Comparison of ENCODE assay signal across 13 cellular contexts in the genomic region with DNA sequence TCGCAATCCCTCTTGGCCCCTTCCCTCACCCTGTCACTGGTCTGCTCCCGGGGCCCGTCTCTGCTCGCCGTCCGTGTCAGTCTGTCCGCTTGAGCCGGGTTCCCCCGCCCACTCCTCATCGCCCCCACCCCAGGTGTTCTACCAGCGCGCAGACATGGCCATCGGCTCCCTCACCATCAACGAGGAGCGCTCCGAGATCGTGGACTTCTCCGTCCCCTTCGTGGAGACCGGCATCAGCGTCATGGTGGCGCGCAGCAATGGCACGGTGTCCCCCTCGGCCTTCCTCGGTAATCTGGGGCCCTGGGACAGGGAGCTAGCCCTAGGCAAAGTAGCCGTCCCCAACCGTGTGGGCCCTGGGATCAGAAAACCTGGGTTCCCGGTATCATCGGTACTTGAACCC. TPM values are rescaled to one million over a fixed set of nuclear protein-coding genes. Genes with fewer than 3 reads are reported as not detected.
DNase-seq lines count a peak whose midpoint lies in the region; ATAC-seq, FAIRE-seq and TF ChIP-seq lines count a peak whose summit lies in the region.
"Had no signal": no experiment of that assay in that cellular context is flagged by ENCODE, and none has a peak within 500 bp of the region (broad histone marks: within the 10 kb centered on the region; RNA-seq: fewer than 3 reads in every experiment).

No MANE protein-coding gene starts in this region.

- no peaks in the 10 kb centered on the region for H3K9me3 ChIP-seq in K562 (replicated peaks; ENCODE audit: control insufficient read depth, insufficient read depth, low read depth, low read length)
- H3K9me3 ChIP-seq in thyroid gland = no peaks in the 10 kb centered on the region
- H3K9me3 ChIP-seq: Caco-2, tibial nerve had no signal

- peak overlapping the region in 1 of 2 experiments; percentile 41; a peak in 2 of 4 replicates for H3K9ac ChIP-seq in K562 (ENCODE audit: insufficient read depth in 1 of 2, low read depth in 2 of 2, low read length in 2 of 2)

- peaks cover 17 to 44% of the 10 kb centered on the region in 2 experiments for H3K4me1 ChIP-seq in K562 (replicated peaks in 1 of 2; ENCODE audit: control insufficient read depth in 2 of 2, insufficient read depth in 2 of 2, low read length in 2 of 2)
- peaks cover 13 to 26% of the 10 kb centered on the region in 2 donors for H3K4me1 ChIP-seq in thyroid gland
- H3K4me1 ChIP-seq: Caco-2 had no signal

- BruUV-seq in K562 (replicated peaks; lab: Mats Ljungman, UMichigan) = no TSS peak

- H3K36me3 ChIP-seq in K562 (ENCODE audit: control insufficient read depth, insufficient read depth, low read length) (peaks cover 51% of the 10 kb centered on the region; the same call in 2 of the 3 replicates), thyroid gland (no peaks in the 10 kb centered on the region)
- H3K36me3 ChIP-seq: tibial nerve had no signal

- no peaks in the 10 kb centered on the region for H3K36me3 Mint-ChIP-seq in T-helper 2 cell treated with Interferon-gamma antibody and Interleukin-4, amounts not matched to agents 5 μg/mL and 100 μg/mL, for 36 hours (ENCODE audit: low read depth)
- peaks cover 0 to 4% of the 10 kb centered on the region in 2 donors for H3K36me3 Mint-ChIP-seq in CD14-positive monocyte
- H3K36me3 Mint-ChIP-seq in naive thymus-derived CD8-positive, alpha-beta T cell = no peaks in the 10 kb centered on the region

- TF ChIP-seq RAD21 in K562 (CRISPR knock-in tag; conservative IDR thresholded peaks at IDR 0.05 in 1 of 2, IDR thresholded peaks at IDR 0.05 in 1 of 2) = no peak

- no peak overlapping the region for H2AFZ ChIP-seq in K562 (ENCODE audit: low read depth, low read length)

- no peak overlapping the region for H3K27ac ChIP-seq in K562 (ENCODE audit: extremely low read depth, low read depth, low read length)
- H3K27ac ChIP-seq in thyroid gland = peak overlapping the region in 1 of 3 donors; percentile 74
- H3K27ac ChIP-seq: HL-60, tibial nerve had no signal

- FAIRE-seq in K562 (lab: Jason Lieb, UNC) = no peak

- 92% methylated on average over 22 of the region's 30 CpGs for WGBS in K562 (ENCODE audit: insufficient coverage, low coverage, missing lambda C conversion rate)
- 34 to 52% methylated on average over 14 to 30 of the region's 30 CpGs for WGBS in thyroid gland, 2 donors

- peaks cover 21% of the 10 kb centered on the region for H3K27me3 Mint-ChIP-seq in T-helper 2 cell treated with Interferon-gamma antibody and Interleukin-4, amounts not matched to agents 5 μg/mL and 100 μg/mL, for 36 hours (ENCODE audit: low read depth)
- peaks cover 28 to 42% (median 32%) of the 10 kb centered on the region in 3 donors for H3K27me3 Mint-ChIP-seq in CD14-positive monocyte (ENCODE audit: low read depth in 3 of 3)
- peaks cover 0 to 18% (median 13%) of the 10 kb centered on the region in 5 donors for H3K27me3 Mint-ChIP-seq in naive thymus-derived CD8-positive, alpha-beta T cell

- POLR2A ChIA-PET in K562 (lab: Yijun Ruan, JAX) = interaction anchor here (0.5 to 1.1 kb wide), 2 partner anchors 12 to 65 kb away, joined by 3 to 4 read pairs; no protein-coding TSS in a partner anchor
- POLR2A ChIA-PET in naive thymus-derived CD8-positive, alpha-beta T cell (lab: Charles Lee) = interaction anchor here (0.7 kb wide), 1 partner anchor 194 kb away, joined by 3 read pairs; no protein-coding TSS in a partner anchor

- H3K79me2 ChIP-seq in K562 (ENCODE audit: control insufficient read depth, insufficient read depth, low read length) = 0 out of 3 replicates have a peak, but pooled peaks cover 2% of the 10 kb centered on the region

- no peak for ATAC-seq in K562
- no peak for ATAC-seq in naive thymus-derived CD8-positive, alpha-beta T cell

- no peak overlapping the region for H3K4me3 ChIP-seq in K562
- no peak overlapping the region for H3K4me3 ChIP-seq in thyroid gland (replicated peaks in 1 of 3)

- DNase-seq in T-helper 2 cell treated with Interferon-gamma antibody and Interleukin-4, amounts not matched to agents 5 μg/mL and 100 μg/mL, for 36 hours (ENCODE audit: low spot score) = no peak
- DNase-seq in T-helper 2 cell = no peak
- DNase-seq in CD14-positive monocyte (ENCODE audit: low spot score) = no peak
- DNase-seq in K562 (ENCODE audit: extremely low read depth in 1 of 4, low spot score in 3 of 4) = no peak
- DNase-seq in naive thymus-derived CD8-positive, alpha-beta T cell = no peak
- no peak for DNase-seq in SHP77 (lab: John Stamatoyannopoulos, UW)
- DNase-seq in erythroblast (lab: John Stamatoyannopoulos, UW) = no peak
- no peak for DNase-seq in thyroid gland

- no peaks in the 10 kb centered on the region; the same call in 1 of the 2 replicates for H4K20me1 ChIP-seq in K562 (replicated peaks; ENCODE audit: control insufficient read depth, insufficient read depth, low read length)

- in situ Hi-C loops in K562 (cut with MboI) = no loop called here

- TF ChIP-seq EP300 in K562 (IDR thresholded peaks at IDR 0.05; ENCODE audit: low read length) = no peak

- H3K9me3 Mint-ChIP-seq in T-helper 2 cell treated with Interferon-gamma antibody and Interleukin-4, amounts not matched to agents 5 μg/mL and 100 μg/mL, for 36 hours = no peaks in the 10 kb centered on the region
- H3K9me3 Mint-ChIP-seq in CD14-positive monocyte = peaks cover 0 to 9% (median 1%) of the 10 kb centered on the region in 7 donors
- H3K9me3 Mint-ChIP-seq in naive thymus-derived CD8-positive, alpha-beta T cell = peaks cover 0 to 2% (median 0%) of the 10 kb centered on the region in 9 donors

- H3K9me1 ChIP-seq in K562 (ENCODE audit: control insufficient read depth, insufficient read depth, low read length) = no peaks in the 10 kb centered on the region

- H3K27ac Mint-ChIP-seq in T-helper 2 cell treated with Interferon-gamma antibody and Interleukin-4, amounts not matched to agents 5 μg/mL and 100 μg/mL, for 36 hours = no peak overlapping the region
- peak overlapping the region in 2 of 7 donors; percentile 22 to 89 for H3K27ac Mint-ChIP-seq in CD14-positive monocyte
- H3K27ac Mint-ChIP-seq in naive thymus-derived CD8-positive, alpha-beta T cell = peak overlapping the region in 1 of 10 donors; percentile 44

- CTCF ChIA-PET in K562 (lab: Yijun Ruan, JAX; ENCODE audit: low intra/inter-chr PET ratio) = no interaction called here

- peak overlapping the region; percentile 43 for H3K4me3 Mint-ChIP-seq in T-helper 2 cell treated with Interferon-gamma antibody and Interleukin-4, amounts not matched to agents 5 μg/mL and 100 μg/mL, for 36 hours
- H3K4me3 Mint-ChIP-seq in CD14-positive monocyte = peak overlapping the region; percentile 72 to 87
- H3K4me3 Mint-ChIP-seq in naive thymus-derived CD8-positive, alpha-beta T cell = peak overlapping the region; percentile 6 to 87 (median 50)

- TF ChIP-seq CTCF in CD14-positive monocyte (IDR thresholded peaks at IDR 0.05) (no peak), K562 (IDR thresholded peaks at IDR 0.05 in 2 of 3, conservative IDR thresholded peaks at IDR 0.05 in 1 of 3; ENCODE audit: insufficient read depth in 2 of 3, low read depth in 1 of 3, low read length in 3 of 3) (no peak), thyroid gland (IDR thresholded peaks at IDR 0.05) (no peak)

- H3K4me1 Mint-ChIP-seq in T-helper 2 cell treated with Interferon-gamma antibody and Interleukin-4, amounts not matched to agents 5 μg/mL and 100 μg/mL, for 36 hours (ENCODE audit: low read depth) = peaks cover 21% of the 10 kb centered on the region
- H3K4me1 Mint-ChIP-seq in CD14-positive monocyte = peaks cover 29% of the 10 kb centered on the region
- peaks cover 11 to 30% (median 28%) of the 10 kb centered on the region in 4 donors for H3K4me1 Mint-ChIP-seq in naive thymus-derived CD8-positive, alpha-beta T cell

- intact Hi-C loops in CD14-positive monocyte (cut with micrococcal nuclease) = no loop called here
- intact Hi-C loops in K562 (cut with micrococcal nuclease) = no loop called here
- intact Hi-C loops in thyroid gland (cut with DNase I) = no loop called here

- H3K27me3 ChIP-seq in K562 (ENCODE audit: control insufficient read depth in 2 of 2, insufficient read depth in 2 of 2, low read length in 2 of 2) (no peaks in the 10 kb centered on the region), thyroid gland (no peaks in the 10 kb centered on the region)

- TF ChIP-seq POLR2A in K562 (conservative IDR thresholded peaks at IDR 0.05) (no peak), erythroblast (IDR thresholded peaks at IDR 0.05; ENCODE audit: low read length) (no peak), thyroid gland (IDR thresholded peaks at IDR 0.05) (no peak)

- no peak overlapping the region for H3K4me2 ChIP-seq in K562 (ENCODE audit: insufficient read depth, low read length)

RNA-seq across cellular contexts. Expression of a gene that starts 22.4 kb away (rescaled TPM):
- polyA plus RNA-seq in CD14-positive monocyte (under 1 TPM in 1 of 2 donors, not detected in 1; 0.13 TPM), K562 (2011; rRNA removed) (0.95 and 2.5 TPM in 2 replicates), K562 (2014; fragmentation: Illumina TruSeq; extraction: Trizol) (7.5 and 12.0 TPM in 2 replicates), K562 (2014; fragmentation: Nextera tagmentation; extraction: Ambion mirVana) (under 1 TPM; 0.32 to 0.55 TPM), K562 (2014; rRNA removed) (5.3 and 5.6 TPM in 2 replicates)
- 10.1 and 29.7 TPM in 2 replicates for total RNA-seq in K562 (2011; cell fraction: chromatin; rRNA removed; ENCODE audit: low replicate concordance)
- total RNA-seq in K562 (2011; cell fraction: nucleolus; rRNA removed) = 20.7 and 23.5 TPM in 2 replicates
- total RNA-seq in K562 (2011; cell fraction: nucleoplasm; rRNA removed) = 16.9 and 17.3 TPM in 2 replicates
- total RNA-seq in K562 (2014; rRNA removed) (4.7 and 5.3 TPM in 2 replicates), K562 (2014; rRNA removed; fragmentation: Illumina TruSeq; extraction: Trizol) (0.86 and 0.98 TPM in 2 replicates), K562 (2015; rRNA removed; fragmentation: Illumina TruSeq; extraction: Trizol) (1.8 and 2.7 TPM in 2 replicates), K562 (2021) (24.7 and 31.5 TPM in 2 replicates), thyroid gland (1 to 10 TPM in 1 of 4 donors, under 1 TPM in 3; 0.56 to 2.2 (median 0.84) TPM)
- polyA plus RNA-seq in K562 (2011; cell fraction: cytosol; rRNA removed) = 2.4 and 3.0 TPM in 2 replicates
- 10.1 and 14.4 TPM in 2 replicates for polyA plus RNA-seq in K562 (2011; cell fraction: nucleus; rRNA removed)
- polyA plus RNA-seq in K562 (2012) = 12.9 and 14.4 TPM in 2 replicates
- polyA minus RNA-seq in K562 (2011; rRNA and poly(A)+ RNA removed) = 1.9 and 2.3 TPM in 2 replicates
- 15.0 and 18.7 TPM in 2 replicates for polyA minus RNA-seq in K562 (2011; cell fraction: cytosol; rRNA and poly(A)+ RNA removed)
- polyA minus RNA-seq in K562 (2011; cell fraction: nucleus; rRNA and poly(A)+ RNA removed) = 7.8 and 8.8 TPM in 2 replicates
- total RNA-seq in naive thymus-derived CD8-positive, alpha-beta T cell = under 1 TPM; 0.08 to 0.11 TPM
- not detected for polyA plus RNA-seq in naive thymus-derived CD8-positive, alpha-beta T cell
- total RNA-seq: A172 had no signal

RNA-seq across cellular contexts. Expression of a gene that starts 24.5 kb away (rescaled TPM):
- polyA plus RNA-seq in CD14-positive monocyte (10 to 100 TPM; 42.0 to 51.3 TPM), K562 (2011; rRNA removed) (82.9 and 185 TPM in 2 replicates), K562 (2014; fragmentation: Illumina TruSeq; extraction: Trizol) (165 and 185 TPM in 2 replicates), K562 (2014; fragmentation: Nextera tagmentation; extraction: Ambion mirVana) (10 to 100 TPM in 1 of 2 experiments, 1 to 10 TPM in 1; 6.1 to 11.1 TPM), K562 (2014; rRNA removed) (75.0 and 76.4 TPM in 2 replicates)
- 108 and 202 TPM in 2 replicates for total RNA-seq in K562 (2011; cell fraction: chromatin; rRNA removed; ENCODE audit: low replicate concordance)
- total RNA-seq in K562 (2011; cell fraction: nucleolus; rRNA removed) = 194 and 232 TPM in 2 replicates
- total RNA-seq in K562 (2011; cell fraction: nucleoplasm; rRNA removed) = 218 and 234 TPM in 2 replicates
- total RNA-seq in K562 (2014; rRNA removed) (54.2 and 66.1 TPM in 2 replicates), K562 (2014; rRNA removed; fragmentation: Illumina TruSeq; extraction: Trizol) (49.1 and 52.5 TPM in 2 replicates), K562 (2015; rRNA removed; fragmentation: Illumina TruSeq; extraction: Trizol) (58.5 and 60.6 TPM in 2 replicates), K562 (2021) (133 and 138 TPM in 2 replicates), thyroid gland (100 to 1,000 TPM; 121 to 160 (median 141) TPM)
- polyA plus RNA-seq in K562 (2011; cell fraction: cytosol; rRNA removed) = 130 and 145 TPM in 2 replicates
- polyA plus RNA-seq in K562 (2011; cell fraction: nucleus; rRNA removed) = 95.0 and 123 TPM in 2 replicates
- polyA plus RNA-seq in K562 (2012) = 104 and 182 TPM in 2 replicates
- polyA minus RNA-seq in K562 (2011; rRNA and poly(A)+ RNA removed) = 42.4 and 68.6 TPM in 2 replicates
- 60.7 and 117 TPM in 2 replicates for polyA minus RNA-seq in K562 (2011; cell fraction: cytosol; rRNA and poly(A)+ RNA removed)
- polyA minus RNA-seq in K562 (2011; cell fraction: nucleus; rRNA and poly(A)+ RNA removed) = 10.4 and 21.3 TPM in 2 replicates
- total RNA-seq in naive thymus-derived CD8-positive, alpha-beta T cell = 10 to 100 TPM; 49.6 TPM
- polyA plus RNA-seq in naive thymus-derived CD8-positive, alpha-beta T cell = 10 to 100 TPM; 21.3 to 24.8 (median 22.5) TPM

RNA-seq across cellular contexts. Expression of a gene that starts 29.9 kb away (rescaled TPM):
- polyA plus RNA-seq in CD14-positive monocyte (10 to 100 TPM in 1 of 2 donors, 1 to 10 TPM in 1; 10.0 to 13.9 TPM), K562 (2011; rRNA removed) (22.2 and 22.4 TPM in 2 replicates), K562 (2014; fragmentation: Illumina TruSeq; extraction: Trizol) (24.5 and 44.3 TPM in 2 replicates), K562 (2014; fragmentation: Nextera tagmentation; extraction: Ambion mirVana) (1 to 10 TPM; 1.5 to 2.6 TPM), K562 (2014; rRNA removed) (51.4 and 55.4 TPM in 2 replicates)
- total RNA-seq in K562 (2011; cell fraction: chromatin; rRNA removed; ENCODE audit: low replicate concordance) = 26.3 and 57.2 TPM in 2 replicates
- total RNA-seq in K562 (2011; cell fraction: nucleolus; rRNA removed) = 42.0 and 43.3 TPM in 2 replicates
- 29.6 and 33.7 TPM in 2 replicates for total RNA-seq in K562 (2011; cell fraction: nucleoplasm; rRNA removed)
- total RNA-seq in K562 (2014; rRNA removed) (44.0 and 48.7 TPM in 2 replicates), K562 (2014; rRNA removed; fragmentation: Illumina TruSeq; extraction: Trizol) (20.4 and 21.2 TPM in 2 replicates), K562 (2015; rRNA removed; fragmentation: Illumina TruSeq; extraction: Trizol) (47.2 and 50.6 TPM in 2 replicates), K562 (2021) (87.2 and 88.2 TPM in 2 replicates), thyroid gland (10 to 100 TPM; 22.4 to 40.5 (median 29.1) TPM)
- 20.0 and 52.3 TPM in 2 replicates for polyA plus RNA-seq in K562 (2011; cell fraction: cytosol; rRNA removed)
- 13.5 and 20.7 TPM in 2 replicates for polyA plus RNA-seq in K562 (2011; cell fraction: nucleus; rRNA removed)
- 26.6 and 47.2 TPM in 2 replicates for polyA plus RNA-seq in K562 (2012)
- 11.4 and 14.9 TPM in 2 replicates for polyA minus RNA-seq in K562 (2011; rRNA and poly(A)+ RNA removed)
- polyA minus RNA-seq in K562 (2011; cell fraction: cytosol; rRNA and poly(A)+ RNA removed) = 25.1 and 33.2 TPM in 2 replicates
- 12.3 and 17.1 TPM in 2 replicates for polyA minus RNA-seq in K562 (2011; cell fraction: nucleus; rRNA and poly(A)+ RNA removed)
- total RNA-seq in naive thymus-derived CD8-positive, alpha-beta T cell = 10 to 100 TPM; 39.1 to 41.2 TPM
- 10 to 100 TPM; 32.9 to 59.9 (median 40.3) TPM for polyA plus RNA-seq in naive thymus-derived CD8-positive, alpha-beta T cell

RNA-seq across cellular contexts. Expression of a gene that starts 39.5 kb away (rescaled TPM):
- polyA plus RNA-seq in CD14-positive monocyte (under 1 TPM in 1 of 2 donors, not detected in 1; 0.09 TPM), K562 (2011; rRNA removed) (0.54 and 0.74 TPM in 2 replicates), K562 (2014; fragmentation: Illumina TruSeq; extraction: Trizol) (0.46 and 0.49 TPM in 2 replicates), K562 (2014; fragmentation: Nextera tagmentation; extraction: Ambion mirVana) (under 1 TPM; 0.15 to 0.38 TPM), K562 (2014; rRNA removed) (0.59 and 1.2 TPM in 2 replicates)
- 5.6 and 11.8 TPM in 2 replicates for total RNA-seq in K562 (2011; cell fraction: chromatin; rRNA removed; ENCODE audit: low replicate concordance)
- 6.8 and 8.0 TPM in 2 replicates for total RNA-seq in K562 (2011; cell fraction: nucleolus; rRNA removed)
- total RNA-seq in K562 (2011; cell fraction: nucleoplasm; rRNA removed) = 6.1 and 6.6 TPM in 2 replicates
- total RNA-seq in K562 (2014; rRNA removed) (0.18 and 0.41 TPM in 2 replicates), K562 (2014; rRNA removed; fragmentation: Illumina TruSeq; extraction: Trizol) (0.45 and 0.47 TPM in 2 replicates), K562 (2015; rRNA removed; fragmentation: Illumina TruSeq; extraction: Trizol) (0.76 and 0.94 TPM in 2 replicates), K562 (2021) (1.4 and 1.6 TPM in 2 replicates), thyroid gland (1 to 10 TPM; 1.2 to 1.9 (median 1.4) TPM)
- 0.37 and 0.38 TPM in 2 replicates for polyA plus RNA-seq in K562 (2011; cell fraction: cytosol; rRNA removed)
- 2.4 and 2.6 TPM in 2 replicates for polyA plus RNA-seq in K562 (2011; cell fraction: nucleus; rRNA removed)
- 0.52 and 0.83 TPM in 2 replicates for polyA plus RNA-seq in K562 (2012)
- 0.91 and 1.2 TPM in 2 replicates for polyA minus RNA-seq in K562 (2011; rRNA and poly(A)+ RNA removed)
- polyA minus RNA-seq in K562 (2011; cell fraction: cytosol; rRNA and poly(A)+ RNA removed) = 1.0 and 1.3 TPM in 2 replicates
- 0.89 and 1.3 TPM in 2 replicates for polyA minus RNA-seq in K562 (2011; cell fraction: nucleus; rRNA and poly(A)+ RNA removed)
- 1 to 10 TPM; 2.7 to 2.9 TPM for total RNA-seq in naive thymus-derived CD8-positive, alpha-beta T cell
- under 1 TPM in 2 of 3 donors, not detected in 1; 0.39 to 0.42 TPM for polyA plus RNA-seq in naive thymus-derived CD8-positive, alpha-beta T cell

RNA-seq across cellular contexts. Expression of a gene that starts 51.7 kb away (rescaled TPM):
- polyA plus RNA-seq in CD14-positive monocyte (not detected), K562 (2011; rRNA removed) (0.19 TPM in 1 of 2 replicates, not detected in the other), K562 (2014; fragmentation: Illumina TruSeq; extraction: Trizol) (0.28 TPM in 1 of 2 replicates, not detected in the other), K562 (2014; fragmentation: Nextera tagmentation; extraction: Ambion mirVana) (under 1 TPM in 1 of 2 experiments, not detected in 1; 0.14 TPM), K562 (2014; rRNA removed) (0.07 TPM in 1 of 2 replicates, not detected in the other)
- not detected in 2 replicates for total RNA-seq in K562 (2011; cell fraction: chromatin; rRNA removed; ENCODE audit: low replicate concordance)
- not detected in 2 replicates for total RNA-seq in K562 (2011; cell fraction: nucleolus; rRNA removed)
- total RNA-seq in K562 (2011; cell fraction: nucleoplasm; rRNA removed) = not detected in 2 replicates
- total RNA-seq in K562 (2014; rRNA removed) (not detected in 2 replicates), K562 (2014; rRNA removed; fragmentation: Illumina TruSeq; extraction: Trizol) (not detected in 2 replicates), K562 (2015; rRNA removed; fragmentation: Illumina TruSeq; extraction: Trizol) (not detected in 2 replicates), K562 (2021) (not detected in 2 replicates), thyroid gland (not detected)
- polyA plus RNA-seq in K562 (2011; cell fraction: cytosol; rRNA removed) = 0.07 and 0.09 TPM in 2 replicates
- polyA plus RNA-seq in K562 (2011; cell fraction: nucleus; rRNA removed) = not detected in 2 replicates
- 0.22 and 0.46 TPM in 2 replicates for polyA plus RNA-seq in K562 (2012)
- polyA minus RNA-seq in K562 (2011; rRNA and poly(A)+ RNA removed) = 0.21 TPM in 2 replicates
- polyA minus RNA-seq in K562 (2011; cell fraction: cytosol; rRNA and poly(A)+ RNA removed) = not detected in 2 replicates
- polyA minus RNA-seq in K562 (2011; cell fraction: nucleus; rRNA and poly(A)+ RNA removed) = not detected in 2 replicates
- not detected for total RNA-seq in naive thymus-derived CD8-positive, alpha-beta T cell
- polyA plus RNA-seq in naive thymus-derived CD8-positive, alpha-beta T cell = not detected
- total RNA-seq: A172, osteocyte, tibial nerve had no signal
